In the genomic region with DNA sequence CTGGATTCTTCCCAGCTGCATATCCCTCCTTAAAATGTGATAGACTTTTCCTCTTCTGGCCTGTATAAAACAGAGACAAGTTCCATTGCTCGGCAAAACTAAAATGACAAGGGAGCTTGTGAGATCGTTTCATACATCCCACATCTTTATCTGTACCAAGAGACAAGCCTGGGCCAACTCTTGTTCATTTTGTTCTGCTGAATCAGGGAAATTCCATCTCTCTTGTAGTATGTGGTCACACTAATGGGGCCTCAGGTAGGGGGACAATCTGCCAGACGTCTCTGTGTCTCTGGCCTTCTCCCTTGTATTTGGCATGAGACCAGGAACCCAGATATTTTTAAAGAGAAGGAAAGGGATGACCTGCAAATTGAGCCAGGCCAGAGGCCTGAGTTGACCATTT, we compare ENCODE assay signal across 7 cellular contexts.
"Had no signal": no experiment of that assay in that cellular context is flagged by ENCODE, and none has a peak within 500 bp of the region (broad histone marks: within the 10 kb centered on the region; RNA-seq: fewer than 3 reads in every experiment).

No MANE protein-coding gene starts in this region.

- H3K4me1 ChIP-seq: HAP-1 had no signal

- H3K27ac ChIP-seq: GM23248, HL-60 had no signal

- H3K9ac ChIP-seq: GM23248 had no signal

- ATAC-seq: HCT116 had no signal

- DNase-seq: GM23248, GOT3, H7, KG1 had no signal

- H2AFZ ChIP-seq: GM23248 had no signal

- H3K36me3 ChIP-seq: HAP-1 had no signal

- H3K4me3 ChIP-seq: GM23248, HAP-1 had no signal

- H3K9me3 ChIP-seq: HAP-1 had no signal
